ENCODE assay signal across 1 cellular context in the genomic region with DNA sequence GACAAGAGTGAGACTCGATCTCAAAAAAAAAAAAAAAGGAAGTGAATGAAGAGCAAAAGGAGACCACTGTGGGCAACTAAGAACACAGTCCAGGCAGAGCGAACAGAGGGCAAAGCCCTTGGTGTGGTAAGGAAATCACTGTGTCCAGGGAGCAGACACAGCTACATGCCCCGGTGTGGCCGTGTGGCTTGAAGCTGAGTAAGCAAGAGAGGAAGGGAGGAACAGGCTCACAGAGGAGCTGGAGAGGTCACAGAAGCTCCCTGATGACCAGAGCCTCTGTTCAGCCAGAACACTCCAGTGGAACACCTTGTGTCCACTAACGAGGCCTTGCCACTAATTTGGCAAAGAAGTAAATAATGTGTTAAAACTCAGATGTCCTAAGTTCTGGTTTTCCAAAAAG.
TF ChIP-seq lines count a peak whose summit lies in the region.

No MANE protein-coding gene starts in this region.

TF ChIP-seq in GM23338, 12 proteins besides CTCF, POLR2A, EP300 and RAD21 (continued from another document):
- TF ChIP-seq, protein P1, sequence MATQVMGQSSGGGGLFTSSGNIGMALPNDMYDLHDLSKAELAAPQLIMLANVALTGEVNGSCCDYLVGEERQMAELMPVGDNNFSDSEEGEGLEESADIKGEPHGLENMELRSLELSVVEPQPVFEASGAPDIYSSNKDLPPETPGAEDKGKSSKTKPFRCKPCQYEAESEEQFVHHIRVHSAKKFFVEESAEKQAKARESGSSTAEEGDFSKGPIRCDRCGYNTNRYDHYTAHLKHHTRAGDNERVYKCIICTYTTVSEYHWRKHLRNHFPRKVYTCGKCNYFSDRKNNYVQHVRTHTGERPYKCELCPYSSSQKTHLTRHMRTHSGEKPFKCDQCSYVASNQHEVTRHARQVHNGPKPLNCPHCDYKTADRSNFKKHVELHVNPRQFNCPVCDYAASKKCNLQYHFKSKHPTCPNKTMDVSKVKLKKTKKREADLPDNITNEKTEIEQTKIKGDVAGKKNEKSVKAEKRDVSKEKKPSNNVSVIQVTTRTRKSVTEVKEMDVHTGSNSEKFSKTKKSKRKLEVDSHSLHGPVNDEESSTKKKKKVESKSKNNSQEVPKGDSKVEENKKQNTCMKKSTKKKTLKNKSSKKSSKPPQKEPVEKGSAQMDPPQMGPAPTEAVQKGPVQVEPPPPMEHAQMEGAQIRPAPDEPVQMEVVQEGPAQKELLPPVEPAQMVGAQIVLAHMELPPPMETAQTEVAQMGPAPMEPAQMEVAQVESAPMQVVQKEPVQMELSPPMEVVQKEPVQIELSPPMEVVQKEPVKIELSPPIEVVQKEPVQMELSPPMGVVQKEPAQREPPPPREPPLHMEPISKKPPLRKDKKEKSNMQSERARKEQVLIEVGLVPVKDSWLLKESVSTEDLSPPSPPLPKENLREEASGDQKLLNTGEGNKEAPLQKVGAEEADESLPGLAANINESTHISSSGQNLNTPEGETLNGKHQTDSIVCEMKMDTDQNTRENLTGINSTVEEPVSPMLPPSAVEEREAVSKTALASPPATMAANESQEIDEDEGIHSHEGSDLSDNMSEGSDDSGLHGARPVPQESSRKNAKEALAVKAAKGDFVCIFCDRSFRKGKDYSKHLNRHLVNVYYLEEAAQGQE (IDR thresholded peaks at IDR 0.05; ENCODE audit: unreplicated experiment), result no peak
- TF ChIP-seq, protein P2, sequence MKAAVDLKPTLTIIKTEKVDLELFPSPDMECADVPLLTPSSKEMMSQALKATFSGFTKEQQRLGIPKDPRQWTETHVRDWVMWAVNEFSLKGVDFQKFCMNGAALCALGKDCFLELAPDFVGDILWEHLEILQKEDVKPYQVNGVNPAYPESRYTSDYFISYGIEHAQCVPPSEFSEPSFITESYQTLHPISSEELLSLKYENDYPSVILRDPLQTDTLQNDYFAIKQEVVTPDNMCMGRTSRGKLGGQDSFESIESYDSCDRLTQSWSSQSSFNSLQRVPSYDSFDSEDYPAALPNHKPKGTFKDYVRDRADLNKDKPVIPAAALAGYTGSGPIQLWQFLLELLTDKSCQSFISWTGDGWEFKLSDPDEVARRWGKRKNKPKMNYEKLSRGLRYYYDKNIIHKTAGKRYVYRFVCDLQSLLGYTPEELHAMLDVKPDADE (IDR thresholded peaks at IDR 0.05), result no peak
- no peak for TF ChIP-seq ZNF331 (CRISPR knock-in tag; IDR thresholded peaks at IDR 0.05; ENCODE audit: low read depth)
- TF ChIP-seq ZNF114 (CRISPR knock-in tag; IDR thresholded peaks at IDR 0.05), result no peak
- TF ChIP-seq POLR2AphosphoS5 (IDR thresholded peaks at IDR 0.05; ENCODE audit: low read depth), result no peak
